Comparison of ENCODE assay signal across 2 cellular contexts in genomic region chr2:128534688-128535392, GRCh38.
TF ChIP-seq lines count a peak whose summit lies in the region.

No MANE protein-coding gene starts in this region.

TF ChIP-seq in IMR-90, 13 proteins besides CTCF, POLR2A, EP300 and RAD21:
- no peak for TF ChIP-seq NFE2L2 (IDR thresholded peaks at IDR 0.05; ENCODE audit: low read depth, low read length)

TF ChIP-seq in HepG2, 621 proteins besides CTCF, POLR2A, EP300 and RAD21:
- TF ChIP-seq HNF4A (CRISPR knock-in tag; IDR thresholded peaks at IDR 0.05) (no peak), TMF1 (CRISPR knock-in tag; IDR thresholded peaks at IDR 0.05; ENCODE audit: low read depth) (no peak), ZNF709 (CRISPR knock-in tag; IDR thresholded peaks at IDR 0.05) (no peak), SOX5 (CRISPR knock-in tag; IDR thresholded peaks at IDR 0.05; ENCODE audit: borderline replicate concordance) (peak; percentile 14; the same call in 1 of the 2 replicates), SOX13 (IDR thresholded peaks at IDR 0.05) (no peak), SOX13 (CRISPR knock-in tag; conservative IDR thresholded peaks at IDR 0.05 in 1 of 2, IDR thresholded peaks at IDR 0.05 in 1 of 2) (peak in 1 of 2 experiments; percentile 31; a peak in 1 of 4 replicates)
